19 cellular contexts compared by ENCODE assay signal in the genomic region with DNA sequence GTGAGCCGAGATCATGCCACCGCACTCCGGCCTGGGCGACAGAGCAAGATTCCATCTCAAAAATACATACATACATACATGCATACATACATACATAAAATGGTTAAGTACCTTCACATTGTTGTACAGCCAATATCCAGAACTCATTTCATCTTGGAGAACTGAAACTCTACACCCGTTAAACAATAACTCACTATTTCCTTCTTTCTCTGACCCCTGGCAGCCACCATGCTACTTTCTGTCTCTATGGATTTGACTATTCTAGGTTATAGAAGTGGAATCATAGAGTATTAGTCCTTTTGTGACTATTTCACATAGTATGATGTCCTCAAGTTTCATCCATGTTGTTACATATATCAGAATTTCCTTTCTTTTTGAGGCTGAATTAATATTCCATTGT.
"Had no signal": no experiment of that assay in that cellular context is flagged by ENCODE, and none has a peak within 500 bp of the region (broad histone marks: within the 10 kb centered on the region; RNA-seq: fewer than 3 reads in every experiment).

No MANE protein-coding gene starts in this region.

- H2AFZ ChIP-seq: neural progenitor cell had no signal

- H3K4me3 Mint-ChIP-seq: dendritic cell treated with granulocyte-macrophage colony-stimulating factor and Interleukin-4, amounts not matched to agents 40 ng/mL and 50 ng/mL, for 4 days; effector memory CD8-positive, alpha-beta T cell; natural killer cell treated with Interleukin-12 subunit alpha and Interleukin-12 subunit beta and Interleukin-15 and Interleukin-18, amount 100 ng/mL, for 72 hours; neural progenitor cell had no signal

- H3K27ac Mint-ChIP-seq: neural progenitor cell had no signal

- FAIRE-seq: colon, small intestine had no signal

- DNase-seq: effector memory CD8-positive, alpha-beta T cell; foreskin melanocyte; heart right ventricle; islet precursor cell; left lung; lower lobe of right lung; mesenchymal stem cell; midbrain; nucleus accumbens; ovary; right cardiac atrium; small intestine; stimulated activated CD4-positive, alpha-beta T cell treated with anti-CD3 and anti-CD28 coated beads, Interleukin-12 subunit alpha, Interleukin-12 subunit beta, amount 100 ng/mL, for 4 hours; stimulated activated naive CD4-positive, alpha-beta T cell treated with Interleukin-2 at 50 U/mL for 16 hours; trophoblast cell had no signal

- H3K9ac ChIP-seq: neural progenitor cell had no signal

- H3K27me3 ChIP-seq: heart right ventricle, left lung, neural progenitor cell, ovary had no signal

- ATAC-seq: effector memory CD8-positive, alpha-beta T cell; heart right ventricle; left lung; lower lobe of right lung; natural killer cell treated with Interleukin-12 subunit alpha and Interleukin-12 subunit beta and Interleukin-15 and Interleukin-18, amount 100 ng/mL, for 72 hours; right cardiac atrium had no signal

- H3K36me3 ChIP-seq: heart right ventricle, left lung, lower lobe of right lung, neural progenitor cell, ovary had no signal

- H3K9me3 Mint-ChIP-seq: dendritic cell treated with granulocyte-macrophage colony-stimulating factor and Interleukin-4, amounts not matched to agents 40 ng/mL and 50 ng/mL, for 4 days; effector memory CD8-positive, alpha-beta T cell; natural killer cell treated with Interleukin-12 subunit alpha and Interleukin-12 subunit beta and Interleukin-15 and Interleukin-18, amount 100 ng/mL, for 72 hours; neural progenitor cell had no signal

- H3K4me3 ChIP-seq: heart right ventricle, left lung, lower lobe of right lung, neural progenitor cell, ovary had no signal

- H3K9me3 ChIP-seq: heart right ventricle, left lung, lower lobe of right lung, ovary had no signal

- H3K4me2 ChIP-seq: neural progenitor cell had no signal

- H3K36me3 Mint-ChIP-seq: natural killer cell treated with Interleukin-12 subunit alpha and Interleukin-12 subunit beta and Interleukin-15 and Interleukin-18, amount 100 ng/mL, for 72 hours; neural progenitor cell had no signal

- H3K27ac ChIP-seq: heart right ventricle, left lung, lower lobe of right lung, neural progenitor cell, ovary had no signal

- H3K27me3 Mint-ChIP-seq: dendritic cell treated with granulocyte-macrophage colony-stimulating factor and Interleukin-4, amounts not matched to agents 40 ng/mL and 50 ng/mL, for 4 days; effector memory CD8-positive, alpha-beta T cell; natural killer cell treated with Interleukin-12 subunit alpha and Interleukin-12 subunit beta and Interleukin-15 and Interleukin-18, amount 100 ng/mL, for 72 hours had no signal
